ENCODE assay signal across 1 cellular context in genomic region chr15:58546066-58546591, GRCh38.
TF ChIP-seq lines count a peak whose summit lies in the region.

No MANE protein-coding gene starts in this region.

TF ChIP-seq in HepG2, 621 proteins besides CTCF, POLR2A, EP300 and RAD21 (continued from another document):
- no peak for TF ChIP-seq ZHX2 (IDR thresholded peaks at IDR 0.05; ENCODE audit: low read depth)
- no peak for TF ChIP-seq ZHX2 (CRISPR knock-in tag; IDR thresholded peaks at IDR 0.05; ENCODE audit: borderline replicate concordance)
- TF ChIP-seq REPIN1 (CRISPR knock-in tag; IDR thresholded peaks at IDR 0.05; ENCODE audit: borderline replicate concordance, low read depth) = no peak
- 0 out of 2 replicates have a peak, but pooled peaks have one; percentile 23 for TF ChIP-seq PHF21A (CRISPR knock-in tag; IDR thresholded peaks at IDR 0.05)
- no peak for TF ChIP-seq KIAA2018 (CRISPR knock-in tag; IDR thresholded peaks at IDR 0.05; ENCODE audit: borderline replicate concordance)
- TF ChIP-seq YEATS2 (CRISPR knock-in tag; IDR thresholded peaks at IDR 0.05; ENCODE audit: borderline replicate concordance) = no peak
